Comparison of ENCODE assay signal across 30 cellular contexts in the genomic region with DNA sequence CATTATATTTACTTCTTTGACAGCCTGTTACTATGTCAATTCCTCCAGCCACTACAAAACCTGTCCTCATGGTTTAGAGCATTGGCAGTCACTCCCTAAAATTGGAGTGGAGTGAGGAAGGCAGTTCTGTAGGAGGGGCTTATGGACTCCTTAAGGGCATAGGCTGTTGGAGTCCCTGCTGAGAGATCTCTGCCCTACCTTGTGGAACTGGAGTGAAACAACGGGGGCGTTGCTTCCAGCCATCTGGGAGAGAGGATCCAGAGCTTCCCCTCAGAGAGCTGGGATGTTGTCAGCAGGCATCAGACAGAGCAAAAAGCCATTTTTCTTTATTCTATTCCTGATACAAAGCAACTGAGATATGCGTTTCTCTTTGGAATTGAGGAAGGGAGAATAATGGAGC.
DNase-seq lines count a peak whose midpoint lies in the region; ATAC-seq and TF ChIP-seq lines count a peak whose summit lies in the region.
"Had no signal": no experiment of that assay in that cellular context is flagged by ENCODE, and none has a peak within 500 bp of the region (broad histone marks: within the 10 kb centered on the region; RNA-seq: fewer than 3 reads in every experiment).

No MANE protein-coding gene starts in this region.

- no peaks in the 10 kb centered on the region for H3K36me3 Mint-ChIP-seq in WTC11
- H3K36me3 Mint-ChIP-seq: activated naive CD4-positive, alpha-beta T cell treated with anti-CD3 and anti-CD28 coated beads, Interleukin-2, amount 50 U/mL, for 24 hours; naive thymus-derived CD8-positive, alpha-beta T cell had no signal

- H3K4me3 ChIP-seq in DND-41 (ENCODE audit: low read depth in 1 of 2, low read length in 2 of 2): no peak overlapping the region
- H3K4me3 ChIP-seq in H7 (ENCODE audit: insufficient read depth, low read depth, low read length): no peak overlapping the region
- H3K4me3 ChIP-seq: esophagus squamous epithelium, hepatocyte, K562, ovary, uterus had no signal

- peak overlapping the region; percentile 53; the same call in 1 of the 2 replicates for H3K27ac ChIP-seq in DND-41 (ENCODE audit: low read length)
- H3K27ac ChIP-seq: esophagus squamous epithelium, hepatocyte, ovary, uterus had no signal

- H3K4me3 Mint-ChIP-seq in WTC11: no peak overlapping the region
- H3K4me3 Mint-ChIP-seq: activated CD4-positive, alpha-beta memory T cell treated with anti-CD3 and anti-CD28 coated beads, Interleukin-2, amount 10 ng/mL, durations not matched to agents 7 days and 5 days; activated naive CD4-positive, alpha-beta T cell treated with anti-CD3 and anti-CD28 coated beads, Interleukin-2, amount 50 U/mL, for 24 hours; naive thymus-derived CD8-positive, alpha-beta T cell; stimulated activated naive CD8-positive, alpha-beta T cell treated with anti-CD3 and anti-CD28 coated beads, Interleukin-15, amount 100 ng/mL, for 72 hours had no signal

- H3K4me1 ChIP-seq in DND-41 (ENCODE audit: insufficient read depth, low read length): peaks cover 13% of the 10 kb centered on the region
- H3K4me1 ChIP-seq: esophagus squamous epithelium, uterus had no signal

- H3K4me2 ChIP-seq in DND-41 (ENCODE audit: insufficient read depth, low read length): no peak overlapping the region
- H3K4me2 ChIP-seq: hepatocyte had no signal

- H3K27me3 Mint-ChIP-seq in WTC11 (ENCODE audit: low read depth): no peaks in the 10 kb centered on the region
- H3K27me3 Mint-ChIP-seq: activated CD4-positive, alpha-beta memory T cell treated with anti-CD3 and anti-CD28 coated beads, Interleukin-2, amount 10 ng/mL, durations not matched to agents 7 days and 5 days; activated naive CD4-positive, alpha-beta T cell treated with anti-CD3 and anti-CD28 coated beads, Interleukin-2, amount 50 U/mL, for 24 hours; stimulated activated naive CD8-positive, alpha-beta T cell treated with anti-CD3 and anti-CD28 coated beads, Interleukin-15, amount 100 ng/mL, for 72 hours had no signal

- POLR2A ChIA-PET in WTC11 (lab: Charles Lee): no interaction called here

- H3K27ac Mint-ChIP-seq in WTC11: no peak overlapping the region
- H3K27ac Mint-ChIP-seq: activated CD4-positive, alpha-beta memory T cell treated with anti-CD3 and anti-CD28 coated beads, Interleukin-2, amount 10 ng/mL, durations not matched to agents 7 days and 5 days; activated naive CD4-positive, alpha-beta T cell treated with anti-CD3 and anti-CD28 coated beads, Interleukin-2, amount 50 U/mL, for 24 hours; stimulated activated naive CD8-positive, alpha-beta T cell treated with anti-CD3 and anti-CD28 coated beads, Interleukin-15, amount 100 ng/mL, for 72 hours had no signal

- no peaks in the 10 kb centered on the region for H3K9me3 Mint-ChIP-seq in WTC11
- H3K9me3 Mint-ChIP-seq: activated CD4-positive, alpha-beta memory T cell treated with anti-CD3 and anti-CD28 coated beads, Interleukin-2, amount 10 ng/mL, durations not matched to agents 7 days and 5 days; activated naive CD4-positive, alpha-beta T cell treated with anti-CD3 and anti-CD28 coated beads, Interleukin-2, amount 50 U/mL, for 24 hours; stimulated activated naive CD8-positive, alpha-beta T cell treated with anti-CD3 and anti-CD28 coated beads, Interleukin-15, amount 100 ng/mL, for 72 hours had no signal

- no peak for TF ChIP-seq CTCF in DND-41 (IDR thresholded peaks at IDR 0.05; ENCODE audit: borderline replicate concordance, extremely low read depth, low read length, poor library complexity, severe bottlenecking)
- TF ChIP-seq CTCF in WTC11 (IDR thresholded peaks at IDR 0.05): no peak

- H3K9ac ChIP-seq in DND-41 (ENCODE audit: low read depth, low read length): no peak overlapping the region

- H3K4me1 Mint-ChIP-seq in WTC11: peaks cover 10% of the 10 kb centered on the region
- H3K4me1 Mint-ChIP-seq: activated CD4-positive, alpha-beta memory T cell treated with anti-CD3 and anti-CD28 coated beads, Interleukin-2, amount 10 ng/mL, durations not matched to agents 7 days and 5 days; activated naive CD4-positive, alpha-beta T cell treated with anti-CD3 and anti-CD28 coated beads, Interleukin-2, amount 50 U/mL, for 24 hours; stimulated activated naive CD8-positive, alpha-beta T cell treated with anti-CD3 and anti-CD28 coated beads, Interleukin-15, amount 100 ng/mL, for 72 hours had no signal

- no peaks in the 10 kb centered on the region for H3K36me3 ChIP-seq in DND-41 (ENCODE audit: insufficient read depth, low read length)
- no peaks in the 10 kb centered on the region for H3K36me3 ChIP-seq in H7 (replicated peaks; ENCODE audit: control insufficient read depth, insufficient read depth, low read length)
- H3K36me3 ChIP-seq: esophagus squamous epithelium, ovary, uterus had no signal

- H3K9me3 ChIP-seq in DND-41 (ENCODE audit: insufficient read depth, low read length, severe bottlenecking): no peaks in the 10 kb centered on the region
- H3K9me3 ChIP-seq: esophagus squamous epithelium, ovary, uterus had no signal

- peaks cover 28% of the 10 kb centered on the region for H3K79me2 ChIP-seq in DND-41 (ENCODE audit: insufficient read depth, low read length)
- H3K79me2 ChIP-seq: hepatocyte had no signal

- peaks cover 5% of the 10 kb centered on the region for H4K20me1 ChIP-seq in DND-41 (ENCODE audit: insufficient read depth, low read length)

- no peak for DNase-seq in DND-41
- peak; percentile 6 for DNase-seq in H7
- peak; percentile 38 for DNase-seq in WTC11 (ENCODE audit: low spot score)
- peak; percentile 9 for DNase-seq in iPS DF 4.7 (ENCODE audit: extremely low read depth, low spot score)
- no peak for DNase-seq in activated CD4-positive, alpha-beta T cell treated with anti-CD3 and anti-CD28 coated beads for 1 hour
- DNase-seq in SKM-1 (lab: John Stamatoyannopoulos, UW; ENCODE audit: unreplicated experiment): no peak
- DNase-seq: activated CD4-positive, alpha-beta memory T cell treated with anti-CD3 and anti-CD28 coated beads, Interleukin-2, amount 10 ng/mL, durations not matched to agents 7 days and 5 days; activated CD8-positive, alpha-beta memory T cell treated with anti-CD3 and anti-CD28 coated beads, Interleukin-2, amount 50 U/mL, for 48 hours; Calu3; esophagus squamous epithelium; foreskin melanocyte; GOT3; islet precursor cell; naive thymus-derived CD8-positive, alpha-beta T cell; NCI-H1105 treated with DMSO at 0.1 percent for 48 hours; NCI-H2081; NCI-H510A; ovary; retina; SIG-M5; stimulated activated CD4-positive, alpha-beta T cell treated with anti-CD3 and anti-CD28 coated beads, Interleukin-1b, Interleukin-23, amount 100 ng/mL, for 48 hours; stimulated activated CD8-positive, alpha-beta memory T cell treated with anti-CD3 and anti-CD28 coated beads, Interleukin-4, amount 100 ng/mL, for 48 hours; stimulated activated naive CD8-positive, alpha-beta T cell treated with anti-CD3 and anti-CD28 coated beads, Interleukin-15, amount 100 ng/mL, for 72 hours; T-helper 1 cell; uterus had no signal

- no peaks in the 10 kb centered on the region for H3K27me3 ChIP-seq in DND-41 (ENCODE audit: insufficient read depth, low read length, poor library complexity)
- no peaks in the 10 kb centered on the region for H3K27me3 ChIP-seq in H7 (ENCODE audit: control insufficient read depth, insufficient read depth, low read length)
- H3K27me3 ChIP-seq: esophagus squamous epithelium, hepatocyte, ovary, uterus had no signal

- no peak overlapping the region for H2AFZ ChIP-seq in DND-41 (ENCODE audit: low read depth, low read length)
- H2AFZ ChIP-seq: hepatocyte had no signal

- no peak for ATAC-seq in DND-41 (ENCODE audit: insufficient read depth, low read depth)
- peak; percentile 99 for ATAC-seq in WTC11
- no peak for ATAC-seq in GM21526 (IDR thresholded peaks at IDR 0.05; ENCODE audit: low FRiP score, unreplicated experiment)
- ATAC-seq: activated CD4-positive, CD25-positive, alpha-beta regulatory T cell treated with anti-CD3 and anti-CD28 coated beads, Interleukin-2, amount 50 U/mL, for 24 hours; K562; naive thymus-derived CD8-positive, alpha-beta T cell; stimulated activated naive CD8-positive, alpha-beta T cell treated with anti-CD3 and anti-CD28 coated beads, Interleukin-15, amount 100 ng/mL, for 72 hours had no signal

- CTCF ChIA-PET in WTC11 (lab: Charles Lee): interaction anchor here (0.6 to 2.0 kb wide), 10 partner anchors 64 to 491 kb away, joined by 3 to 7 read pairs (median 3); no protein-coding TSS in a partner anchor

TF ChIP-seq in WTC11, 78 proteins besides CTCF, POLR2A, EP300 and RAD21 (continues in another document):
- TF ChIP-seq ZNF121 (CRISPR knock-in tag; IDR thresholded peaks at IDR 0.05) (no peak), ATF1 (CRISPR knock-in tag; IDR thresholded peaks at IDR 0.05) (no peak), TEAD4 (CRISPR knock-in tag; IDR thresholded peaks at IDR 0.05) (no peak), ZBTB21 (CRISPR knock-in tag; IDR thresholded peaks at IDR 0.05; ENCODE audit: borderline replicate concordance) (no peak), NR3C1 (CRISPR knock-in tag; conservative IDR thresholded peaks at IDR 0.05; ENCODE audit: low read depth) (no peak)
- TF ChIP-seq, protein P1, sequence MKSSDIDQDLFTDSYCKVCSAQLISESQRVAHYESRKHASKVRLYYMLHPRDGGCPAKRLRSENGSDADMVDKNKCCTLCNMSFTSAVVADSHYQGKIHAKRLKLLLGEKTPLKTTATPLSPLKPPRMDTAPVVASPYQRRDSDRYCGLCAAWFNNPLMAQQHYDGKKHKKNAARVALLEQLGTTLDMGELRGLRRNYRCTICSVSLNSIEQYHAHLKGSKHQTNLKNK (CRISPR knock-in tag; IDR thresholded peaks at IDR 0.05): no peak
- TF ChIP-seq, protein P2, sequence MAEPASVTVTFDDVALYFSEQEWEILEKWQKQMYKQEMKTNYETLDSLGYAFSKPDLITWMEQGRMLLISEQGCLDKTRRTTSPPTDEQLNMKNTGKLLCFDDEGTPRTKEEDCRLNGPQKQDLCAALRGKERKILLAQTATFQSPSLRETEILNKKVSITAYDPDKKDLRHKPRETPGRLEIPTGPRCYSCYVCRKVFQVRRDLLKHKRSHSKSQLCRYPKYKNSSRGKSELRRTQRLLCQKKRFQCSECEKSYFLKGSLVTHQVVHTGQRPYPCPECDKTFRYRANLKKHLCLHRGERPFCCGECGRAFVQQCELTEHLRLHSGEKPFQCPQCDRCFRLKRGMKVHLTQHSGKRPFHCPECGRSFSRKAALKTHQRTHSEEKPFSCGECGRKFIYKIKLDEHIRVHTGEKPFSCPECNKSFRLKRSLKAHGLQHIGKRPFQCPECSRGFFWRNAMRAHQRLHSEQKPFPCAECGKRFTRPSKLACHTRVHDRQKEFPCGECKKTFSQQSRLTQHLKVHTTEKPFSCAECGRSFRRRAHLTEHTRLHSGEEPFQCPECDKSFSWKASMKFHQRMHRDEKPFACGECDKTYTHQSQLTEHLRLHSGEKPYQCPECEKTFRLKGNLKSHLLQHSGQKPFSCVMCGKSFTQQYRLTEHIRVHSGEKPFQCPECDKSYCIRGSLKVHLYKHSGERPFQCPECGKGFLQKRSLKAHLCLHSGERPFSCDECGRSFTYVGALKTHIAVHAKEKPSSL (CRISPR knock-in tag; conservative IDR thresholded peaks at IDR 0.05): no peak

Comparison
In these comparisons a context has a peak if more than half of its experiments do, and no peak if none do; other contexts are left out.
1. DNase-seq: peak in H7 (single experiment), WTC11 (single experiment) and iPS DF 4.7 (single experiment); none in DND-41 (single experiment), activated CD4-positive, alpha-beta T cell treated with anti-CD3 and anti-CD28 coated beads for 1 hour (single experiment) and SKM-1 (single experiment).